In genomic region chr16:28845173-28846079, GRCh38 we compare ENCODE assay signal across 8 cellular contexts. TPM values are rescaled to one million over a fixed set of nuclear protein-coding genes. Genes with fewer than 3 reads are reported as not detected.
DNase-seq lines count a peak whose midpoint lies in the region; ATAC-seq, FAIRE-seq and TF ChIP-seq lines count a peak whose summit lies in the region.

No MANE protein-coding gene starts in this region.

- peaks cover 10% of the 10 kb centered on the region for H4K20me1 ChIP-seq in keratinocyte (ENCODE audit: control insufficient read depth, extremely low read depth, insufficient read depth, low read length)

- dilution Hi-C loops in keratinocyte (cut with MboI; ENCODE audit: extremely low pct_ligation_motif_present, low sequenced_read_pairs) = no loop called here

- H3K4me3 ChIP-seq in astrocyte of the cerebellum (ENCODE audit: low read depth, low read length) (peak overlapping the region; percentile 76), keratinocyte (ENCODE audit: control insufficient read depth in 2 of 3, extremely low read depth in 1 of 3, insufficient read depth in 2 of 3, low read depth in 1 of 3, low read length in 3 of 3) (peak overlapping the region; percentile 96 to 97 (median 97))

- H2AFZ ChIP-seq in keratinocyte (ENCODE audit: control insufficient read depth, low read length) = peak overlapping the region; percentile 90

- peak overlapping the region; percentile 94 for H3K9ac ChIP-seq in keratinocyte (ENCODE audit: control insufficient read depth, extremely low read depth, insufficient read depth, low read length)

- H3K9me3 ChIP-seq in keratinocyte (ENCODE audit: control insufficient read depth, low read depth, low read length) = no peaks in the 10 kb centered on the region

- TF ChIP-seq CTCF in C4-2B (conservative IDR thresholded peaks at IDR 0.05) = no peak
- no peak for TF ChIP-seq CTCF in astrocyte of the cerebellum (IDR thresholded peaks at IDR 0.05; ENCODE audit: low read depth, low read length, missing control alignments)
- no peak for TF ChIP-seq CTCF in keratinocyte (optimal IDR thresholded peaks at IDR 0.05 in 1 of 3, IDR thresholded peaks at IDR 0.05 in 1 of 3, conservative IDR thresholded peaks at IDR 0.05 in 1 of 3; ENCODE audit: extremely low read depth in 1 of 3, insufficient read depth in 2 of 3, low read length in 3 of 3)

- DNase-seq in NCI-H510A (lab: John Stamatoyannopoulos, UW) (peak; percentile 35), astrocyte of the cerebellum (ENCODE audit: low read depth) (no peak), keratinocyte (ENCODE audit: low read depth, low spot score) (no peak), DMS114 treated with DMSO at 0.1 percent for 48 hours (lab: John Stamatoyannopoulos, UW; ENCODE audit: unreplicated experiment) (no peak), DMS79 (lab: John Stamatoyannopoulos, UW) (no peak)
- peak; percentile 45 for DNase-seq in stimulated activated CD4-positive, alpha-beta T cell treated with anti-CD3 and anti-CD28 coated beads, Interleukin-4, amount 100 ng/mL, for 1 hour

- in situ Hi-C loops in astrocyte of the cerebellum (cut with HindIII; ENCODE audit: low sequenced_read_pairs) = no loop called here

- H3K27ac ChIP-seq in C4-2B (peak overlapping the region; percentile 97), keratinocyte (ENCODE audit: control insufficient read depth, insufficient read depth, low read length) (peak overlapping the region; percentile 81)

- H3K27me3 ChIP-seq in keratinocyte (ENCODE audit: control insufficient read depth, extremely low read depth, insufficient read depth, low read length) = no peaks in the 10 kb centered on the region

- peaks cover 35% of the 10 kb centered on the region for H3K79me2 ChIP-seq in keratinocyte (ENCODE audit: control insufficient read depth, insufficient read depth, low read length)

- H3K4me1 ChIP-seq in keratinocyte (ENCODE audit: control insufficient read depth, extremely low read depth, insufficient read depth, low read length) = peaks cover 17% of the 10 kb centered on the region

- peak; percentile 79 for FAIRE-seq in keratinocyte (lab: Jason Lieb, UNC)

- H3K4me2 ChIP-seq in keratinocyte (ENCODE audit: control insufficient read depth, extremely low read depth, insufficient read depth, low read depth, low read length) = peak overlapping the region; percentile 90

- ATAC-seq in GM19455 (IDR thresholded peaks at IDR 0.05; ENCODE audit: unreplicated experiment) = peak; percentile 2

- H3K36me3 ChIP-seq in keratinocyte (ENCODE audit: control insufficient read depth in 2 of 2, extremely low read depth in 1 of 2, insufficient read depth in 2 of 2, low read length in 2 of 2) = peaks cover 29% of the 10 kb centered on the region in 2 experiments

- no peaks in the 10 kb centered on the region for H3K9me1 ChIP-seq in keratinocyte (ENCODE audit: control insufficient read depth, extremely low read depth, insufficient read depth, low read length)

RNA-seq across cellular contexts. Expression of gene TUFM, which starts 0.7 kb away (rescaled TPM):
- 104 to 145 TPM (median 134 TPM) in 3 replicates for polyA plus RNA-seq in keratinocyte
- polyA plus RNA-seq in keratinocyte (2011; ENCODE audit: low read depth) = 94.7 TPM
- 70.1 and 121 TPM in 2 replicates for polyA plus RNA-seq in keratinocyte (2011; cell fraction: cytosol; rRNA removed)
- 238 and 243 TPM in 2 replicates for polyA plus RNA-seq in keratinocyte (2011; cell fraction: nucleus; rRNA removed)
- polyA plus RNA-seq in keratinocyte (2012; ENCODE audit: low replicate concordance) = 152 and 174 TPM in 2 replicates
- polyA minus RNA-seq in keratinocyte = 42.7 to 146 TPM (median 71.6 TPM) in 3 replicates
- 79.0 TPM for polyA minus RNA-seq in keratinocyte (2011; cell fraction: cytosol; rRNA and poly(A)+ RNA removed)
- polyA minus RNA-seq in keratinocyte (2011; cell fraction: nucleus; rRNA and poly(A)+ RNA removed) = 46.2 and 50.9 TPM in 2 replicates

RNA-seq across cellular contexts. Expression of gene SH2B1, which starts 18.2 kb away (rescaled TPM):
- 10.5 to 17.9 TPM (median 15.7 TPM) in 3 replicates for polyA plus RNA-seq in keratinocyte
- 2.9 TPM for polyA plus RNA-seq in keratinocyte (2011; ENCODE audit: low read depth)
- 11.4 and 15.2 TPM in 2 replicates for polyA plus RNA-seq in keratinocyte (2011; cell fraction: cytosol; rRNA removed)
- polyA plus RNA-seq in keratinocyte (2011; cell fraction: nucleus; rRNA removed) = 55.4 and 62.4 TPM in 2 replicates
- 15.1 and 19.4 TPM in 2 replicates for polyA plus RNA-seq in keratinocyte (2012; ENCODE audit: low replicate concordance)
- polyA minus RNA-seq in keratinocyte = 11.3 to 31.5 TPM (median 14.2 TPM) in 3 replicates
- polyA minus RNA-seq in keratinocyte (2011; cell fraction: cytosol; rRNA and poly(A)+ RNA removed) = 19.4 TPM
- polyA minus RNA-seq in keratinocyte (2011; cell fraction: nucleus; rRNA and poly(A)+ RNA removed) = 11.3 and 17.5 TPM in 2 replicates

RNA-seq across cellular contexts. Expression of gene ATXN2L, which starts 22.6 kb away (rescaled TPM):
- polyA plus RNA-seq in keratinocyte = 10.5 to 28.1 TPM (median 11.8 TPM) in 3 replicates
- polyA plus RNA-seq in keratinocyte (2011; ENCODE audit: low read depth) = 46.3 TPM
- 20.9 and 35.7 TPM in 2 replicates for polyA plus RNA-seq in keratinocyte (2011; cell fraction: cytosol; rRNA removed)
- 89.7 and 115 TPM in 2 replicates for polyA plus RNA-seq in keratinocyte (2011; cell fraction: nucleus; rRNA removed)
- 69.0 and 70.4 TPM in 2 replicates for polyA plus RNA-seq in keratinocyte (2012; ENCODE audit: low replicate concordance)
- 12.0 to 101 TPM (median 27.9 TPM) in 3 replicates for polyA minus RNA-seq in keratinocyte
- 51.4 TPM for polyA minus RNA-seq in keratinocyte (2011; cell fraction: cytosol; rRNA and poly(A)+ RNA removed)
- polyA minus RNA-seq in keratinocyte (2011; cell fraction: nucleus; rRNA and poly(A)+ RNA removed) = 42.2 and 54.4 TPM in 2 replicates

RNA-seq across cellular contexts. Expression of gene ATP2A1, which starts 32.9 kb away (rescaled TPM):
- 0.12 to 0.48 TPM (median 0.29 TPM) in 3 replicates for polyA plus RNA-seq in keratinocyte
- polyA plus RNA-seq in keratinocyte (2011; ENCODE audit: low read depth) = 0.81 TPM
- 0.03 and 0.06 TPM in 2 replicates for polyA plus RNA-seq in keratinocyte (2011; cell fraction: cytosol; rRNA removed)
- polyA plus RNA-seq in keratinocyte (2011; cell fraction: nucleus; rRNA removed) = 2.5 and 4.2 TPM in 2 replicates
- 1.8 and 1.9 TPM in 2 replicates for polyA plus RNA-seq in keratinocyte (2012; ENCODE audit: low replicate concordance)
- polyA minus RNA-seq in keratinocyte = 0.23 to 0.48 TPM (median 0.33 TPM) in 3 replicates
- polyA minus RNA-seq in keratinocyte (2011; cell fraction: cytosol; rRNA and poly(A)+ RNA removed) = not detected
- polyA minus RNA-seq in keratinocyte (2011; cell fraction: nucleus; rRNA and poly(A)+ RNA removed) = 0.42 and 1.3 TPM in 2 replicates

Comparison
In these comparisons a context has a peak if more than half of its experiments do, and no peak if none do; other contexts are left out.
1. DNase-seq: peak in NCI-H510A (single experiment) and stimulated activated CD4-positive, alpha-beta T cell treated with anti-CD3 and anti-CD28 coated beads, Interleukin-4, amount 100 ng/mL, for 1 hour (single experiment); none in astrocyte of the cerebellum (single experiment), keratinocyte (single experiment), DMS114 treated with DMSO at 0.1 percent for 48 hours (single experiment) and DMS79 (single experiment).